ENCODE assay signal across 1 cellular context in the genomic region with DNA sequence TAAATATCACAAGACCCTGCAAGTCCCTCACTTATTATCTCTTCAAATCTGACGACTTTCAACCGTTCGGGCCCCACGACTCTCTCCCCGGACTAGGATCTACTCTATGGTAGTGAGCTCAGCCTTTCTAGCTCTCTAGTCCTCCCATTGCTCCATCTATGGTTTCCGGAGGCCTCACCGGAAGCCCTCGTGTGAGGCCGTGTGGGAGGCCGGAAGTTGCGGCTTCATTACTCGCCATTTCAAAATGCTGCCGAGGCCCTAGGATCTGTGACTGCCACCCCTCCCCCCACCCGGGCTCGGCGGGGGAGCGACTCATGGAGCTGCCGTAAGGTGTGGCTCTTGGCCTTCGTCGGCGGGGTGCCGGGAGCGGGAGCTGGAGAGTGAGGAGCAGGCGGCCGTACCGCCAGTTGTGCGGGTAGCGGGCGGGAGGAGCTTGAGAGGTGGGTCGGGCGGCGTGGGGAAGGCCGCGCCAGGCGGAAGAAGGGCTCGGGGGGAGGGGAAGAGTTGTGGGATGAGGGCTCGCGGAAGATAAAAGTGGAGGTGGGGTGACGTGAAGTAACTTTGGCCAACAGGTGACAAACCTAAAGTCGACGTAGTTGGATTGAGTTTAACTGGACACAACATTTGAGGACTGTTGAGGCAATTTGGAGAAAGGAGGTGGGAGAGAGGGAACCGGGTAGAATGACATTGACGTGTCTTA.
TF ChIP-seq lines count a peak whose summit lies in the region.

MDM4 (plus strand) TSS at position 227 of the 700 bp plus-strand sequence. CDS start 9,113 bp downstream, outside the sequence.

TF ChIP-seq in K562, 482 proteins besides CTCF, POLR2A, EP300 and RAD21 (continued from another document):
- TF ChIP-seq THRB (CRISPR knock-in tag; conservative IDR thresholded peaks at IDR 0.05) = peak; percentile 96
- peak; percentile 47; the same call in 1 of the 2 replicates for TF ChIP-seq OTX1 (CRISPR knock-in tag; IDR thresholded peaks at IDR 0.05)
- no peak for TF ChIP-seq ZNF354B (CRISPR knock-in tag; IDR thresholded peaks at IDR 0.05)
- TF ChIP-seq, protein P1, sequence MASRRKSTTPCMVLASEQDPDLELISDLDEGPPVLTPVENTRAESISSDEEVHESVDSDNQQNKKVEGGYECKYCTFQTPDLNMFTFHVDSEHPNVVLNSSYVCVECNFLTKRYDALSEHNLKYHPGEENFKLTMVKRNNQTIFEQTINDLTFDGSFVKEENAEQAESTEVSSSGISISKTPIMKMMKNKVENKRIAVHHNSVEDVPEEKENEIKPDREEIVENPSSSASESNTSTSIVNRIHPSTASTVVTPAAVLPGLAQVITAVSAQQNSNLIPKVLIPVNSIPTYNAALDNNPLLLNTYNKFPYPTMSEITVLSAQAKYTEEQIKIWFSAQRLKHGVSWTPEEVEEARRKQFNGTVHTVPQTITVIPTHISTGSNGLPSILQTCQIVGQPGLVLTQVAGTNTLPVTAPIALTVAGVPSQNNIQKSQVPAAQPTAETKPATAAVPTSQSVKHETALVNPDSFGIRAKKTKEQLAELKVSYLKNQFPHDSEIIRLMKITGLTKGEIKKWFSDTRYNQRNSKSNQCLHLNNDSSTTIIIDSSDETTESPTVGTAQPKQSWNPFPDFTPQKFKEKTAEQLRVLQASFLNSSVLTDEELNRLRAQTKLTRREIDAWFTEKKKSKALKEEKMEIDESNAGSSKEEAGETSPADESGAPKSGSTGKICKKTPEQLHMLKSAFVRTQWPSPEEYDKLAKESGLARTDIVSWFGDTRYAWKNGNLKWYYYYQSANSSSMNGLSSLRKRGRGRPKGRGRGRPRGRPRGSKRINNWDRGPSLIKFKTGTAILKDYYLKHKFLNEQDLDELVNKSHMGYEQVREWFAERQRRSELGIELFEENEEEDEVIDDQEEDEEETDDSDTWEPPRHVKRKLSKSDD (conservative IDR thresholded peaks at IDR 0.05; ENCODE audit: low read length) = no peak; the same call in 1 of the 2 replicates
- TF ChIP-seq SREBF2 (CRISPR knock-in tag; IDR thresholded peaks at IDR 0.05) = no peak
- TF ChIP-seq, protein P2, sequence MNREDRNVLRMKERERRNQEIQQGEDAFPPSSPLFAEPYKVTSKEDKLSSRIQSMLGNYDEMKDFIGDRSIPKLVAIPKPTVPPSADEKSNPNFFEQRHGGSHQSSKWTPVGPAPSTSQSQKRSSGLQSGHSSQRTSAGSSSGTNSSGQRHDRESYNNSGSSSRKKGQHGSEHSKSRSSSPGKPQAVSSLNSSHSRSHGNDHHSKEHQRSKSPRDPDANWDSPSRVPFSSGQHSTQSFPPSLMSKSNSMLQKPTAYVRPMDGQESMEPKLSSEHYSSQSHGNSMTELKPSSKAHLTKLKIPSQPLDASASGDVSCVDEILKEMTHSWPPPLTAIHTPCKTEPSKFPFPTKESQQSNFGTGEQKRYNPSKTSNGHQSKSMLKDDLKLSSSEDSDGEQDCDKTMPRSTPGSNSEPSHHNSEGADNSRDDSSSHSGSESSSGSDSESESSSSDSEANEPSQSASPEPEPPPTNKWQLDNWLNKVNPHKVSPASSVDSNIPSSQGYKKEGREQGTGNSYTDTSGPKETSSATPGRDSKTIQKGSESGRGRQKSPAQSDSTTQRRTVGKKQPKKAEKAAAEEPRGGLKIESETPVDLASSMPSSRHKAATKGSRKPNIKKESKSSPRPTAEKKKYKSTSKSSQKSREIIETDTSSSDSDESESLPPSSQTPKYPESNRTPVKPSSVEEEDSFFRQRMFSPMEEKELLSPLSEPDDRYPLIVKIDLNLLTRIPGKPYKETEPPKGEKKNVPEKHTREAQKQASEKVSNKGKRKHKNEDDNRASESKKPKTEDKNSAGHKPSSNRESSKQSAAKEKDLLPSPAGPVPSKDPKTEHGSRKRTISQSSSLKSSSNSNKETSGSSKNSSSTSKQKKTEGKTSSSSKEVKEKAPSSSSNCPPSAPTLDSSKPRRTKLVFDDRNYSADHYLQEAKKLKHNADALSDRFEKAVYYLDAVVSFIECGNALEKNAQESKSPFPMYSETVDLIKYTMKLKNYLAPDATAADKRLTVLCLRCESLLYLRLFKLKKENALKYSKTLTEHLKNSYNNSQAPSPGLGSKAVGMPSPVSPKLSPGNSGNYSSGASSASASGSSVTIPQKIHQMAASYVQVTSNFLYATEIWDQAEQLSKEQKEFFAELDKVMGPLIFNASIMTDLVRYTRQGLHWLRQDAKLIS (CRISPR knock-in tag; IDR thresholded peaks at IDR 0.05) = peak; percentile 99
- no peak for TF ChIP-seq BCL6 (CRISPR knock-in tag; IDR thresholded peaks at IDR 0.05)
- peak; percentile 89 to 90; a peak in 3 of 4 replicates for TF ChIP-seq MLLT1 (IDR thresholded peaks at IDR 0.05)
- TF ChIP-seq LEF1 (IDR thresholded peaks at IDR 0.05) = peak; percentile 97
- no peak for TF ChIP-seq ILK (tag; IDR thresholded peaks at IDR 0.05; ENCODE audit: borderline replicate concordance, low read depth)
- peak; percentile 79 for TF ChIP-seq MBD2 (IDR thresholded peaks at IDR 0.05; ENCODE audit: borderline replicate concordance, low read depth)
- TF ChIP-seq HDAC8 (tag; IDR thresholded peaks at IDR 0.05) = peak; percentile 20; the same call in 1 of the 2 replicates
- peak; percentile 90 for TF ChIP-seq ZBTB1 (CRISPR knock-in tag; IDR thresholded peaks at IDR 0.05; ENCODE audit: borderline replicate concordance, low read depth)
- TF ChIP-seq EP400 (IDR thresholded peaks at IDR 0.05) = peak; percentile 100
- peak; percentile 81 for TF ChIP-seq SMARCE1 (IDR thresholded peaks at IDR 0.05)
- no peak for TF ChIP-seq ZNF785 (CRISPR knock-in tag; IDR thresholded peaks at IDR 0.05)
TF ChIP-seq in K562: peak in this region for 247.
